36 cellular contexts compared by ENCODE assay signal in the genomic region with DNA sequence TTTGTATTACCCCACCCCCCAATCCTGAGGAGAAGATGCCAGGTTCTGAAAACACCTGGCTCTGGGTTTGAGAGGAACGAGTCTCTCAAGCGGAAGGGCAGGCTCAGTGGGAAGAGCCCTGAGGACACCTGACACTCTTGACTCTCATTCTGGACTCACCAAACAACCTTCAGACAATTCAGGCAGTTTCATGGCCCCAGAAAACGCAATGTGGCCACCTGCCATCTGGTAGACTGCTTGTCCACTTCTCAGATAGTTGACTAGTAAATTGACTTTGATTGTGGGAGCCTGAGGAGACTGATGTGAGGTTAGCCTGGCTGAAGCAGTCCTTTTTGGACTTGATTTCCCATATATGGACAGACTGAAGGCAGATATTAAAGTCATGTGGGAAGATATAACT.
"Had no signal": no experiment of that assay in that cellular context is flagged by ENCODE, and none has a peak within 500 bp of the region (broad histone marks: within the 10 kb centered on the region; RNA-seq: fewer than 3 reads in every experiment).

No MANE protein-coding gene starts in this region.

- ATAC-seq: activated T-cell treated with anti-CD3 and anti-CD28 coated beads, Interleukin-2, amount 50 U/mL, for 4 hours had no signal

- H3K27me3 ChIP-seq: brain microvascular endothelial cell had no signal

- H3K9me3 Mint-ChIP-seq: activated naive CD8-positive, alpha-beta T cell treated with anti-CD3 and anti-CD28 coated beads for 36 hours; central memory CD8-positive, alpha-beta T cell had no signal

- H3K27ac ChIP-seq: brain microvascular endothelial cell, PC-9, RWPE1, VCaP had no signal

- H3K4me3 Mint-ChIP-seq: activated B cell treated with CpG ODN at 0.5 μM for 24 hours; activated CD4-positive, alpha-beta memory T cell treated with anti-CD3 and anti-CD28 coated beads for 36 hours; activated naive CD8-positive, alpha-beta T cell treated with anti-CD3 and anti-CD28 coated beads for 36 hours; activated T-cell treated with anti-CD3 and anti-CD28 coated beads, Interleukin-2, amount 50 U/mL, for 4 hours; activated T-helper 1 cell treated with anti-CD3 and anti-CD28 coated beads, Interleukin-12 subunit alpha, Interleukin-12 subunit beta, Interleukin-2, Interleukin-4 antibody, amounts not matched to agents 30 ng/mL and 10 ng/mL and 1 ng/mL, durations not matched to agents 14 hours and 24 hours and 36 hours; central memory CD8-positive, alpha-beta T cell; IgD-negative memory B cell had no signal

- H3K36me3 ChIP-seq: brain microvascular endothelial cell had no signal

- H3K4me1 Mint-ChIP-seq: activated B cell treated with CpG ODN at 0.5 μM for 24 hours; activated naive CD8-positive, alpha-beta T cell treated with anti-CD3 and anti-CD28 coated beads for 36 hours; central memory CD8-positive, alpha-beta T cell; IgD-negative memory B cell had no signal

- H3K4me3 ChIP-seq: PC-9 had no signal

- H3K27ac Mint-ChIP-seq: activated B cell treated with CpG ODN at 0.5 μM for 24 hours; activated CD4-positive, alpha-beta memory T cell treated with anti-CD3 and anti-CD28 coated beads for 36 hours; activated naive CD8-positive, alpha-beta T cell treated with anti-CD3 and anti-CD28 coated beads for 36 hours; activated T-helper 1 cell treated with anti-CD3 and anti-CD28 coated beads, Interleukin-12 subunit alpha, Interleukin-12 subunit beta, Interleukin-2, Interleukin-4 antibody, amounts not matched to agents 30 ng/mL and 10 ng/mL and 1 ng/mL, durations not matched to agents 14 hours and 24 hours and 36 hours; IgD-negative memory B cell had no signal

- H3K36me3 Mint-ChIP-seq: activated CD4-positive, alpha-beta memory T cell treated with anti-CD3 and anti-CD28 coated beads for 36 hours; activated naive CD8-positive, alpha-beta T cell treated with anti-CD3 and anti-CD28 coated beads for 36 hours; IgD-negative memory B cell had no signal

- DNase-seq: activated B cell treated with CpG ODN at 0.5 μM for 24 hours; activated CD4-positive, alpha-beta memory T cell treated with anti-CD3 and anti-CD28 coated beads for 36 hours; activated CD4-positive, alpha-beta T cell treated with anti-CD3 and anti-CD28 coated beads for 4 hours; activated CD4-positive, alpha-beta T cell treated with anti-CD3 and anti-CD28 coated beads, Interleukin-2, amount 50 U/mL, for 1 hour; activated CD4-positive, CD25-positive, alpha-beta regulatory T cell treated with anti-CD3 and anti-CD28 coated beads, Interleukin-2, amount 50 U/mL, for 72 hours; activated naive CD4-positive, alpha-beta T cell; activated naive CD4-positive, alpha-beta T cell treated with anti-CD3 and anti-CD28 coated beads, Interleukin-2, amount 50 U/mL, for 16 hours; activated naive CD8-positive, alpha-beta T cell treated with anti-CD3 and anti-CD28 coated beads for 36 hours; activated T-cell treated with anti-CD3 and anti-CD28 coated beads for 4 hours; activated T-cell treated with anti-CD3 and anti-CD28 coated beads, Interleukin-2, amount 50 U/mL, for 4 hours; amniotic stem cell; aorta; brain microvascular endothelial cell; Karpas-422; KBM-7; NCI-H1105; NCI-H1417 treated with DMSO at 0.1 percent for 48 hours; NCI-H1694; NCI-H1930; NCI-H2081 treated with DMSO at 0.1 percent for 48 hours; NCI-H226; NCI-H446 treated with DMSO at 0.1 percent for 48 hours; NCI-H526; NCI-H748 treated with DMSO at 0.1 percent for 48 hours; NK-92 treated with Interleukin-12 subunit alpha and Interleukin-12 subunit beta, amount 100 ng/mL, for 24 hours; PC-9; Right ventricle myocardium superior; SW 1271; T-helper 1 cell; T-helper 2 cell; T-helper 9 cell had no signal
